8 cellular contexts compared by ENCODE assay signal in the genomic region with DNA sequence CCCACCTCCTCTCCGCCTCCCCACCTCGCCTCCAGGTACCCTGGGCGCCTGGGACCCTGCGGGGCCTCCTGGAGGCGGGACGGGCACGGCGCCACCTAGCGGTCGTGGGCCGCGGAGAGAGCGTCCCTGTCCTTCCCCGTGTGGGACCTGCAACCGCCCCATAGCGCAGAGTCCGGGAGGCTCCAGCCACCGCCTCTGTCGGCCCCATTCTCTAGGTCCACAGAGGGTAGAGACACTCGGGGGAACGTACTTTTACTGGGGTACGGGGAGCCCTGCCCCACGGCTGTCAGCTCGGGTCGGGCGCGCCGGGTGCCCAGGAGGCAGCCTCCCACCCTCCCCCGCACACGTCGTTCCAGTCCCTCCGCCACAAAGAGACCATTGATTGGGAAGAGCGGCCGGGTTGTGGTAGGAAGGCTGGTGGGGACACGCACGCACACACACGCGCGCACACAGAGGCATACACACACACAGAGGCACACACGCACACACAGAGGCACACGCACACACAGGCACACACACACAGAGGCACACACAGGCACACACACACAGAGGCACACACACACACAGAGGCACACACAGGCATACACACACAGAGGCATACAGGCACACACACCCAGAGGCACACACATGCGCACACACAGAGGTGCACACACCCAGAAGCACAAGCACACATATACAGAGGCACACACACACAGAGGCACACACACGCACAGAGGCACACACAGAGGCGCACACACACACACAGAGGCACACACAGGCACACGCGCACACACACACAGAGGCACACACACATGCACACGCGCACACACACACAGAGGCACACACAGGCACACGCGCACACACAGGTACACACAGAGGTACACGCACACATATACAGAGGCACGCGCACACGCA. TPM values are rescaled to one million over a fixed set of nuclear protein-coding genes. Genes with fewer than 3 reads are reported as not detected.
DNase-seq lines count a peak whose midpoint lies in the region; ATAC-seq, FAIRE-seq and TF ChIP-seq lines count a peak whose summit lies in the region.

No MANE protein-coding gene starts in this region.

- H3K9me3 ChIP-seq in WERI-Rb-1 (ENCODE audit: severe bottlenecking) = no peaks in the 10 kb centered on the region
- H3K9me3 ChIP-seq in keratinocyte (ENCODE audit: control insufficient read depth, low read depth, low read length) = no peaks in the 10 kb centered on the region

- H3K27me3 ChIP-seq in WERI-Rb-1 (ENCODE audit: insufficient read depth, low read depth, severe bottlenecking) = no peaks in the 10 kb centered on the region
- peaks cover 26% of the 10 kb centered on the region for H3K27me3 ChIP-seq in brain microvascular endothelial cell (replicated peaks)
- H3K27me3 ChIP-seq in keratinocyte (ENCODE audit: control insufficient read depth, extremely low read depth, insufficient read depth, low read length) = peaks cover 45% of the 10 kb centered on the region

- H3K9ac ChIP-seq in keratinocyte (ENCODE audit: control insufficient read depth, extremely low read depth, insufficient read depth, low read length) = no peak overlapping the region

- H3K36me3 ChIP-seq in WERI-Rb-1 = no peaks in the 10 kb centered on the region
- no peaks in the 10 kb centered on the region for H3K36me3 ChIP-seq in brain microvascular endothelial cell (replicated peaks)
- no peaks in the 10 kb centered on the region for H3K36me3 ChIP-seq in keratinocyte (ENCODE audit: control insufficient read depth in 2 of 2, extremely low read depth in 1 of 2, insufficient read depth in 2 of 2, low read length in 2 of 2)

- no peaks in the 10 kb centered on the region for H3K79me2 ChIP-seq in keratinocyte (ENCODE audit: control insufficient read depth, insufficient read depth, low read length)

- H3K4me3 ChIP-seq in WERI-Rb-1 (ENCODE audit: low read depth, low read length) (no peak overlapping the region), brain microvascular endothelial cell (ENCODE audit: low read depth, low read length) (no peak overlapping the region), keratinocyte (ENCODE audit: control insufficient read depth in 2 of 3, extremely low read depth in 1 of 3, insufficient read depth in 2 of 3, low read depth in 1 of 3, low read length in 3 of 3) (no peak overlapping the region)

- peak overlapping the region; percentile 11 for H3K4me2 ChIP-seq in keratinocyte (ENCODE audit: control insufficient read depth, extremely low read depth, insufficient read depth, low read depth, low read length)

- TF ChIP-seq CTCF in WERI-Rb-1 (IDR thresholded peaks at IDR 0.05; ENCODE audit: low read depth, low read length) = 0 out of 2 replicates have a peak, but pooled peaks have one; percentile 40
- TF ChIP-seq CTCF in brain microvascular endothelial cell (IDR thresholded peaks at IDR 0.05; ENCODE audit: low read depth, low read length, missing control alignments) = peak; percentile 85
- peak; percentile 64 to 90 (median 85) for TF ChIP-seq CTCF in keratinocyte (optimal IDR thresholded peaks at IDR 0.05 in 1 of 3, IDR thresholded peaks at IDR 0.05 in 1 of 3, conservative IDR thresholded peaks at IDR 0.05 in 1 of 3; ENCODE audit: extremely low read depth in 1 of 3, insufficient read depth in 2 of 3, low read length in 3 of 3)

- H3K27ac ChIP-seq in WERI-Rb-1 (no peak overlapping the region), brain microvascular endothelial cell (no peak overlapping the region), keratinocyte (ENCODE audit: control insufficient read depth, insufficient read depth, low read length) (no peak overlapping the region)

- in situ Hi-C loops in brain microvascular endothelial cell (cut with HindIII; ENCODE audit: low pct_ligation_motif_present, low sequenced_read_pairs) = no loop called here

- FAIRE-seq in keratinocyte (lab: Jason Lieb, UNC) = no peak

- no peaks in the 10 kb centered on the region for H4K20me1 ChIP-seq in keratinocyte (ENCODE audit: control insufficient read depth, extremely low read depth, insufficient read depth, low read length)

- ATAC-seq in HG02678 (IDR thresholded peaks at IDR 0.05; ENCODE audit: unreplicated experiment) = peak; percentile 70
- ATAC-seq in HG03571 (IDR thresholded peaks at IDR 0.05; ENCODE audit: unreplicated experiment) = no peak

- peak; percentile 77 for DNase-seq in AG20443 (ENCODE audit: low spot score)
- DNase-seq in WERI-Rb-1 = no peak
- no peak for DNase-seq in brain microvascular endothelial cell
- DNase-seq in keratinocyte (ENCODE audit: low read depth, low spot score) = no peak
- DNase-seq in stimulated activated CD4-positive, alpha-beta T cell treated with anti-CD3 and anti-CD28 coated beads, Interleukin-4, amount 100 ng/mL, for 24 hours = peak; percentile 56
- no peak for DNase-seq in SIG-M5 treated with dmso at 0.1 percent for 504 hours (lab: John Stamatoyannopoulos, UW; ENCODE audit: unreplicated experiment)

- dilution Hi-C loops in keratinocyte (cut with MboI; ENCODE audit: extremely low pct_ligation_motif_present, low sequenced_read_pairs) = no loop called here

- H3K9me1 ChIP-seq in keratinocyte (ENCODE audit: control insufficient read depth, extremely low read depth, insufficient read depth, low read length) = no peaks in the 10 kb centered on the region

- H2AFZ ChIP-seq in keratinocyte (ENCODE audit: control insufficient read depth, low read length) = no peak overlapping the region

- H3K4me1 ChIP-seq in keratinocyte (ENCODE audit: control insufficient read depth, extremely low read depth, insufficient read depth, low read length) = no peaks in the 10 kb centered on the region

RNA-seq across cellular contexts. Expression of gene NECTIN1, which starts 12.6 kb away (rescaled TPM):
- 37.5 to 51.8 TPM (median 39.7 TPM) in 3 replicates for polyA plus RNA-seq in keratinocyte
- 15.4 TPM for polyA plus RNA-seq in keratinocyte (2011; ENCODE audit: low read depth)
- polyA plus RNA-seq in keratinocyte (2011; cell fraction: cytosol; rRNA removed) = 32.7 and 39.4 TPM in 2 replicates
- polyA plus RNA-seq in keratinocyte (2011; cell fraction: nucleus; rRNA removed) = 115 and 134 TPM in 2 replicates
- polyA plus RNA-seq in keratinocyte (2012; ENCODE audit: low replicate concordance) = 67.3 and 67.5 TPM in 2 replicates
- 111 to 317 TPM (median 149 TPM) in 3 replicates for polyA minus RNA-seq in keratinocyte
- polyA minus RNA-seq in keratinocyte (2011; cell fraction: cytosol; rRNA and poly(A)+ RNA removed) = 75.8 TPM
- polyA minus RNA-seq in keratinocyte (2011; cell fraction: nucleus; rRNA and poly(A)+ RNA removed) = 116 and 161 TPM in 2 replicates

Comparison
In these comparisons a context has a peak if more than half of its experiments do, and no peak if none do; other contexts are left out.
1. DNase-seq: peak in AG20443 (single experiment) and stimulated activated CD4-positive, alpha-beta T cell treated with anti-CD3 and anti-CD28 coated beads, Interleukin-4, amount 100 ng/mL, for 24 hours (single experiment); none in WERI-Rb-1 (single experiment), brain microvascular endothelial cell (single experiment), keratinocyte (single experiment) and SIG-M5 treated with dmso at 0.1 percent for 504 hours (single experiment).
2. Peak in every context shown above with its lines, with median percentiles within 50 percentile points of each other: CTCF ChIP-seq.